14 cellular contexts compared by ENCODE assay signal in genomic region chr19:34017024-34017423, GRCh38.
DNase-seq lines count a peak whose midpoint lies in the region; ATAC-seq, FAIRE-seq and TF ChIP-seq lines count a peak whose summit lies in the region.
"Had no signal": no experiment of that assay in that cellular context is flagged by ENCODE, and none has a peak within 500 bp of the region (broad histone marks: within the 10 kb centered on the region; RNA-seq: fewer than 3 reads in every experiment).

No MANE protein-coding gene starts in this region.

- no peak for FAIRE-seq in D721Med (lab: Jason Lieb, UNC)
- FAIRE-seq: TTC549 had no signal

- H3K27me3 ChIP-seq in BE2C: peaks cover 50% of the 10 kb centered on the region
- H3K27me3 ChIP-seq: BLaER1 treated with 17β-estradiol and CSF1 and Interleukin-3, amounts not matched to agents 10 nM and 100 nM had no signal

- no peak for ATAC-seq in GM18517 (IDR thresholded peaks at IDR 0.05; ENCODE audit: unreplicated experiment)
- no peak for ATAC-seq in HG03095 (IDR thresholded peaks at IDR 0.05; ENCODE audit: unreplicated experiment)

- no peak overlapping the region for H3K4me3 ChIP-seq in BE2C (ENCODE audit: low read depth, low read length)
- H3K4me3 ChIP-seq: BLaER1 treated with 17β-estradiol and CSF1 and Interleukin-3, amounts not matched to agents 10 nM and 100 nM had no signal

- DNase-seq in BE2C (no peak), D721Med (ENCODE audit: insufficient read length, low spot score) (no peak), M059J (ENCODE audit: low read depth) (peak; percentile 40), SW480 (ENCODE audit: low spot score) (peak; percentile 64), SIG-M5 treated with dmso at 0.1 percent for 504 hours (lab: John Stamatoyannopoulos, UW; ENCODE audit: unreplicated experiment) (no peak)
- DNase-seq: GOT3, NCI-H1436, NCI-H2081 treated with DMSO at 0.1 percent for 48 hours, NCI-H748 treated with DMSO at 0.1 percent for 48 hours, SIG-M5 had no signal

- H3K9me3 ChIP-seq in BE2C: no peaks in the 10 kb centered on the region; the same call in 1 of the 2 replicates

- TF ChIP-seq CTCF in BE2C (IDR thresholded peaks at IDR 0.05; ENCODE audit: low read depth, low read length): peak; percentile 17; the same call in 1 of the 2 replicates
- TF ChIP-seq CTCF in D721Med (IDR thresholded peaks at IDR 0.05; ENCODE audit: insufficient read depth, missing control alignments): peak; percentile 7

- H3K4me1 ChIP-seq in BE2C: no peaks in the 10 kb centered on the region

- H3K36me3 ChIP-seq in BE2C: no peaks in the 10 kb centered on the region
- H3K36me3 ChIP-seq: BLaER1 treated with 17β-estradiol and CSF1 and Interleukin-3, amounts not matched to agents 10 nM and 100 nM had no signal

Comparison
In these comparisons a context has a peak if more than half of its experiments do, and no peak if none do; other contexts are left out.
1. DNase-seq: peak in M059J (single experiment) and SW480 (single experiment); none in BE2C (single experiment), D721Med (single experiment) and SIG-M5 treated with dmso at 0.1 percent for 504 hours (single experiment).